In genomic region chr3:49650177-49650576, GRCh38 we compare ENCODE assay signal across 22 cellular contexts.
"Had no signal": no experiment of that assay in that cellular context is flagged by ENCODE, and none has a peak within 500 bp of the region (broad histone marks: within the 10 kb centered on the region; RNA-seq: fewer than 3 reads in every experiment).

No MANE protein-coding gene starts in this region.

- H3K4me1 ChIP-seq: prostate gland, sigmoid colon, testis had no signal

- H3K27ac ChIP-seq: epithelial cell of prostate, gastrocnemius medialis, prostate gland, right atrium auricular region, sigmoid colon, testis, tibial artery, upper lobe of left lung had no signal

- H3K9me3 ChIP-seq: gastrocnemius medialis, prostate gland, right atrium auricular region, sigmoid colon, testis, tibial artery, upper lobe of left lung had no signal

- DNase-seq: dorsolateral prefrontal cortex; effector CD4-positive, alpha-beta T cell; foreskin fibroblast; gastrocnemius medialis; head of caudate nucleus; natural killer cell; sigmoid colon; stimulated activated CD4-positive, alpha-beta T cell treated with anti-CD3 and anti-CD28 coated beads, Interleukin-2, amount 100 ng/mL, for 24 hours; stimulated activated CD4-positive, alpha-beta T cell treated with anti-CD3 and anti-CD28 coated beads, Interleukin-4, amount 100 ng/mL, for 24 hours; stimulated activated naive CD8-positive, alpha-beta T cell treated with anti-CD3 and anti-CD28 coated beads, Interleukin-15, Interleukin-2, amounts not matched to agents 100 U/mL and 50 U/mL, for 24 hours; substantia nigra; testis; tibial artery; upper lobe of left lung had no signal

- H3K27me3 ChIP-seq: dorsolateral prefrontal cortex, gastrocnemius medialis, right atrium auricular region, sigmoid colon, testis, tibial artery, upper lobe of left lung had no signal

- H3K36me3 ChIP-seq: gastrocnemius medialis, prostate gland, right atrium auricular region, sigmoid colon, upper lobe of left lung had no signal

- FAIRE-seq: colon, urothelium cell line had no signal

- H3K4me3 ChIP-seq: dorsolateral prefrontal cortex, gastrocnemius medialis, lung, prostate gland, right atrium auricular region, sigmoid colon, testis, tibial artery, upper lobe of left lung had no signal

- ATAC-seq: esophagus mucosa; gastrocnemius medialis; natural killer cell; stimulated activated memory B cell treated with anti-CD40 and anti-IgM and Interleukin-4, amounts not matched to agents 10 μg/mL and 1 μg/mL and 100 μg/mL, for 72 hours; stimulated activated naive CD8-positive, alpha-beta T cell treated with anti-CD3 and anti-CD28 coated beads, Interleukin-15, Interleukin-2, amounts not matched to agents 100 U/mL and 50 U/mL, for 24 hours had no signal
